ENCODE assay signal across 10 cellular contexts in the genomic region with DNA sequence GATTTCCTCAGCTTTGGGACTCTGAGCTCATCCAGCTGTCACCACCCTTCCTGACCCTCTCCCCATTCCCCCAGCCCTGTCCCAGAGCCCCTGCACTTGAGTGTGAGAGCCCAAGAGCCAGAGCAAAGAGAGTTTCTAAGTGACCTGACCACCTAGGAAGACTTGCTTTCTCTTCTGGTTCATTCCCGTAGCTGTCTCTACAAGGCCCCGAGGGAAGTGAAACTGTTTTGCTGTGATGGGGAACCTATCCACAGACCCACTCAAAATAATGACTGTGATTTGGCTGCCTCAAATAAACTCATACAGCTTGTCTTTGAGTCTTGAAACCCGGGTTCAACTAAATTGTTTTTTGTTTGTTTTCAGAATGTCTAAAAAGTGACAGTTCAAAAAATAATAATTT.
DNase-seq lines count a peak whose midpoint lies in the region; ATAC-seq and FAIRE-seq lines count a peak whose summit lies in the region.
"Had no signal": no experiment of that assay in that cellular context is flagged by ENCODE, and none has a peak within 500 bp of the region (broad histone marks: within the 10 kb centered on the region; RNA-seq: fewer than 3 reads in every experiment).

No MANE protein-coding gene starts in this region.

- ATAC-seq in HG02678 (IDR thresholded peaks at IDR 0.05; ENCODE audit: unreplicated experiment) (peak; percentile 95), HG03558 (IDR thresholded peaks at IDR 0.05; ENCODE audit: extremely low read depth, unreplicated experiment) (peak; percentile 52)
- ATAC-seq in activated T-cell treated with anti-CD3 and anti-CD28 coated beads, Interleukin-2, amount 50 U/mL, for 4 hours: no peak
- ATAC-seq: heart right ventricle had no signal

- DNase-seq in GM19240 (ENCODE audit: insufficient read length, low spot score): peak; percentile 12
- no peak for DNase-seq in activated T-cell treated with anti-CD3 and anti-CD28 coated beads, Interleukin-2, amount 50 U/mL, for 4 hours
- no peak for DNase-seq in frontal cortex (ENCODE audit: low spot score in 2 of 2)
- DNase-seq in anterior cingulate cortex (lab: John Stamatoyannopoulos, UW): no peak
- no peak for DNase-seq in activated CD4-positive, alpha-beta T cell treated with anti-CD3 and anti-CD28 coated beads, Interleukin-2, amount 10 ng/mL, durations not matched to agents 24 days and 14 days
- DNase-seq: effector CD8-positive, alpha-beta T cell; heart right ventricle; midbrain had no signal

- H3K27ac Mint-ChIP-seq in activated CD4-positive, alpha-beta T cell treated with anti-CD3 and anti-CD28 coated beads, Interleukin-2, amount 10 ng/mL, durations not matched to agents 24 days and 14 days: no peak overlapping the region

- intact Hi-C loops in activated CD4-positive, alpha-beta T cell treated with anti-CD3 and anti-CD28 coated beads, Interleukin-2, amount 10 ng/mL, durations not matched to agents 24 days and 14 days (cut with micrococcal nuclease): no loop called here

- no peaks in the 10 kb centered on the region for H3K9me3 Mint-ChIP-seq in activated T-cell treated with anti-CD3 and anti-CD28 coated beads, Interleukin-2, amount 50 U/mL, for 4 hours
- no peaks in the 10 kb centered on the region for H3K9me3 Mint-ChIP-seq in activated CD4-positive, alpha-beta T cell treated with anti-CD3 and anti-CD28 coated beads, Interleukin-2, amount 10 ng/mL, durations not matched to agents 24 days and 14 days

- H3K4me1 Mint-ChIP-seq in activated T-cell treated with anti-CD3 and anti-CD28 coated beads, Interleukin-2, amount 50 U/mL, for 4 hours (ENCODE audit: low read depth): no peaks in the 10 kb centered on the region
- no peaks in the 10 kb centered on the region for H3K4me1 Mint-ChIP-seq in activated CD4-positive, alpha-beta T cell treated with anti-CD3 and anti-CD28 coated beads, Interleukin-2, amount 10 ng/mL, durations not matched to agents 24 days and 14 days

- H3K4me3 Mint-ChIP-seq in activated T-cell treated with anti-CD3 and anti-CD28 coated beads, Interleukin-2, amount 50 U/mL, for 4 hours: no peak overlapping the region
- H3K4me3 Mint-ChIP-seq in activated CD4-positive, alpha-beta T cell treated with anti-CD3 and anti-CD28 coated beads, Interleukin-2, amount 10 ng/mL, durations not matched to agents 24 days and 14 days: no peak overlapping the region

- H3K36me3 Mint-ChIP-seq in activated T-cell treated with anti-CD3 and anti-CD28 coated beads, Interleukin-2, amount 50 U/mL, for 4 hours (ENCODE audit: insufficient read depth): peaks cover 6% of the 10 kb centered on the region
- H3K36me3 Mint-ChIP-seq in activated CD4-positive, alpha-beta T cell treated with anti-CD3 and anti-CD28 coated beads, Interleukin-2, amount 10 ng/mL, durations not matched to agents 24 days and 14 days (ENCODE audit: low read depth): peaks cover 2% of the 10 kb centered on the region

- no peaks in the 10 kb centered on the region for H3K27me3 Mint-ChIP-seq in activated T-cell treated with anti-CD3 and anti-CD28 coated beads, Interleukin-2, amount 50 U/mL, for 4 hours (ENCODE audit: low read depth)
- H3K27me3 Mint-ChIP-seq in activated CD4-positive, alpha-beta T cell treated with anti-CD3 and anti-CD28 coated beads, Interleukin-2, amount 10 ng/mL, durations not matched to agents 24 days and 14 days: no peaks in the 10 kb centered on the region

- no peak for FAIRE-seq in frontal cortex (lab: Jason Lieb, UNC)

Comparison
In these comparisons a context has a peak if more than half of its experiments do, and no peak if none do; other contexts are left out.
1. ATAC-seq: peak in HG02678 (single experiment) and HG03558 (single experiment); none in activated T-cell treated with anti-CD3 and anti-CD28 coated beads, Interleukin-2, amount 50 U/mL, for 4 hours (0 of 2).